In the genomic region with DNA sequence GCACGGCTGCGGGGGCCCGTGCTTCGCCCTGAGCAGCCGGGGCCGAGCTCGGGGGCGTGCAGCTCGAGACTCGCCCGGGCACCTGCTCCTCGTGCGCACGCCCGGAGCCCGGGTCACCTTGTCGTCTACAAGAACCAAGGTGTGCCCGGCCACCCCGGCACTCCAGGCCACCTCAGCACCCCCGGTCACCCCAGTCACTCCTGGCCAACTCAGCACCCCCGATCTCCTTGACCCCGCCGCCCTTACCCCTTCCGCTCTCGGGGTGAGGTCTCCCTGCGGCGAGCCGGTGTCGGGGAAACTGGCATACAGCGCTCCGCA, we compare ENCODE assay signal across 9 cellular contexts. TPM values are rescaled to one million over a fixed set of nuclear protein-coding genes. Genes with fewer than 3 reads are reported as not detected.
DNase-seq lines count a peak whose midpoint lies in the region; ATAC-seq and TF ChIP-seq lines count a peak whose summit lies in the region.
"Had no signal": no experiment of that assay in that cellular context is flagged by ENCODE, and none has a peak within 500 bp of the region (broad histone marks: within the 10 kb centered on the region; RNA-seq: fewer than 3 reads in every experiment).

No MANE protein-coding gene starts in this region.

- WGBS in HUES64 = 1% methylated on average over 30 of the region's 31 CpGs

- H3K4me3 Mint-ChIP-seq in naive thymus-derived CD4-positive, alpha-beta T cell = peak overlapping the region in 7 of 10 donors; percentile 36 to 82 (median 66)

- H3K9me3 Mint-ChIP-seq in naive thymus-derived CD4-positive, alpha-beta T cell = peaks cover 0 to 4% (median 0%) of the 10 kb centered on the region in 11 donors

- TF ChIP-seq CTCF in AG04449 (IDR thresholded peaks at IDR 0.05; ENCODE audit: insufficient read depth, low read length, missing control alignments) = no peak

- H3K9me3 ChIP-seq in HUES64 (ENCODE audit: insufficient read depth, low read depth, low read length) = no peaks in the 10 kb centered on the region
- no peaks in the 10 kb centered on the region for H3K9me3 ChIP-seq in effector memory CD4-positive, alpha-beta T cell (ENCODE audit: control insufficient read depth, low read length)
- H3K9me3 ChIP-seq in naive thymus-derived CD4-positive, alpha-beta T cell (ENCODE audit: control insufficient read depth in 2 of 3, low read length in 3 of 3) = no peaks in the 10 kb centered on the region

- H3K36me3 ChIP-seq in HUES64 (ENCODE audit: insufficient read depth, low read length) = peaks cover 1% of the 10 kb centered on the region; the same call in 1 of the 2 replicates
- H3K36me3 ChIP-seq in effector memory CD4-positive, alpha-beta T cell (ENCODE audit: control insufficient read depth, insufficient read depth, low read length) = no peaks in the 10 kb centered on the region
- H3K36me3 ChIP-seq in naive thymus-derived CD4-positive, alpha-beta T cell (ENCODE audit: control insufficient read depth in 2 of 3, insufficient read depth in 3 of 3, low read length in 3 of 3) = no peaks in the 10 kb centered on the region

- CTCF ChIA-PET in AG04449 (lab: Yijun Ruan, JAX) = interaction anchor here (1.0 to 12.5 kb wide), 38 partner anchors 21 to 1313 kb away, joined by 3 to 320 read pairs (median 10); no protein-coding TSS in a partner anchor
- CTCF ChIA-PET in naive thymus-derived CD4-positive, alpha-beta T cell (lab: Charles Lee) = interaction anchor here (1.7 kb wide), 1 partner anchor 8 kb away, joined by 4 read pairs; no protein-coding TSS in a partner anchor

- peaks cover 54% of the 10 kb centered on the region for H3K27me3 ChIP-seq in HUES64 (ENCODE audit: insufficient read depth, low read length)
- peaks cover 20% of the 10 kb centered on the region for H3K27me3 ChIP-seq in effector memory CD4-positive, alpha-beta T cell (replicated peaks; ENCODE audit: control insufficient read depth, insufficient read depth, low read length, poor library complexity, severe bottlenecking)
- H3K27me3 ChIP-seq in naive thymus-derived CD4-positive, alpha-beta T cell (ENCODE audit: control insufficient read depth in 2 of 2, insufficient read depth in 2 of 2, low read length in 2 of 2) = peaks cover 0 to 6% of the 10 kb centered on the region in 2 donors

- H3K27me3 Mint-ChIP-seq in naive thymus-derived CD4-positive, alpha-beta T cell = peaks cover 42 to 71% (median 54%) of the 10 kb centered on the region in 5 donors

- H3K36me3 Mint-ChIP-seq in naive thymus-derived CD4-positive, alpha-beta T cell = no peaks in the 10 kb centered on the region

- no peak overlapping the region for H3K27ac Mint-ChIP-seq in naive thymus-derived CD4-positive, alpha-beta T cell

- intact Hi-C loops in naive thymus-derived CD4-positive, alpha-beta T cell (cut with micrococcal nuclease) = no loop called here

- H3K27ac ChIP-seq in HUES64 (ENCODE audit: low read depth, low read length) = no peak overlapping the region
- H3K27ac ChIP-seq in effector memory CD4-positive, alpha-beta T cell (ENCODE audit: insufficient read depth, low read length, poor library complexity, severe bottlenecking) = no peak overlapping the region
- H3K27ac ChIP-seq in naive thymus-derived CD4-positive, alpha-beta T cell (ENCODE audit: low read depth, low read length) = no peak overlapping the region

- H3K9ac ChIP-seq in HUES64 (ENCODE audit: low read depth, low read length) = no peak overlapping the region

- H3K4me1 ChIP-seq in HUES64 (ENCODE audit: insufficient read depth, low read length) = peaks cover 19% of the 10 kb centered on the region; the same call in 1 of the 2 replicates
- peaks cover 9% of the 10 kb centered on the region for H3K4me1 ChIP-seq in effector memory CD4-positive, alpha-beta T cell (ENCODE audit: control insufficient read depth, insufficient read depth, low read length, poor library complexity, severe bottlenecking)
- peaks cover 0 to 13% of the 10 kb centered on the region in 2 donors for H3K4me1 ChIP-seq in naive thymus-derived CD4-positive, alpha-beta T cell (ENCODE audit: control insufficient read depth in 2 of 2, insufficient read depth in 2 of 2, low read length in 2 of 2)

- POLR2A ChIA-PET in AG04449 (lab: Yijun Ruan, JAX) = interaction anchor here (1.1 to 2.0 kb wide), 8 partner anchors 32 to 1258 kb away, joined by 3 to 7 read pairs (median 4); no protein-coding TSS in a partner anchor
- POLR2A ChIA-PET in naive thymus-derived CD4-positive, alpha-beta T cell (lab: Charles Lee) = interaction anchor here (0.6 to 1.7 kb wide), 3 partner anchors 19 to 1347 kb away, joined by 3 to 7 read pairs (median 4); no protein-coding TSS in a partner anchor

- ATAC-seq in naive thymus-derived CD4-positive, alpha-beta T cell = no peak
- no peak for ATAC-seq in GM21619 (IDR thresholded peaks at IDR 0.05; ENCODE audit: unreplicated experiment)

- DNase-seq in AG04449 (ENCODE audit: low read depth, low spot score) (no peak), OCI-M2 (lab: John Stamatoyannopoulos, UW; ENCODE audit: unreplicated experiment) (no peak), mucosa of gallbladder (ENCODE audit: low spot score) (no peak), middle frontal gyrus (ENCODE audit: extremely low spot score, low spot score) (no peak)
- DNase-seq in effector memory CD4-positive, alpha-beta T cell = no peak
- no peak for DNase-seq in naive thymus-derived CD4-positive, alpha-beta T cell

- H3K4me1 Mint-ChIP-seq in naive thymus-derived CD4-positive, alpha-beta T cell = peaks cover 14 to 29% (median 26%) of the 10 kb centered on the region in 7 donors

- H3K4me3 ChIP-seq in AG04449 (ENCODE audit: low read depth, low read length) (peak overlapping the region; percentile 78), HUES64 (ENCODE audit: low read length) (peak overlapping the region; percentile 66)
- H3K4me3 ChIP-seq in effector memory CD4-positive, alpha-beta T cell (ENCODE audit: insufficient read depth, low read depth, low read length, poor library complexity, severe bottlenecking) = peak overlapping the region; percentile 12
- H3K4me3 ChIP-seq in naive thymus-derived CD4-positive, alpha-beta T cell (ENCODE audit: low read length) = no peak overlapping the region

RNA-seq across cellular contexts. Expression of gene IGFBP3, which starts 0.3 kb away (rescaled TPM):
- 10.3 TPM for polyA plus RNA-seq in HUES64 (2013, experiment 1 of 2)
- polyA plus RNA-seq in HUES64 (2013, experiment 2 of 2) = 10.5 TPM
- total RNA-seq in naive thymus-derived CD4-positive, alpha-beta T cell = 1 to 10 TPM; 3.2 to 9.4 (median 8.5) TPM
- polyA plus RNA-seq in naive thymus-derived CD4-positive, alpha-beta T cell = 1 to 10 TPM in 1 of 2 donors, under 1 TPM in 1; 0.45 to 1.3 TPM
- 67.4 TPM for total RNA-seq in mucosa of gallbladder

RNA-seq across cellular contexts. Expression of gene IGFBP1, which starts 33.1 kb away (rescaled TPM):
- polyA plus RNA-seq in HUES64 (2013, experiment 1 of 2) = not detected
- polyA plus RNA-seq in HUES64 (2013, experiment 2 of 2) = not detected
- total RNA-seq in naive thymus-derived CD4-positive, alpha-beta T cell = not detected
- not detected for polyA plus RNA-seq in naive thymus-derived CD4-positive, alpha-beta T cell
- 0.20 TPM for total RNA-seq in mucosa of gallbladder
- total RNA-seq: myocyte had no signal

RNA-seq across cellular contexts. Expression of gene CCDC201, which starts 48.5 kb away (rescaled TPM):
- not detected for polyA plus RNA-seq in HUES64 (2013, experiment 1 of 2)
- not detected for polyA plus RNA-seq in HUES64 (2013, experiment 2 of 2)
- not detected for total RNA-seq in naive thymus-derived CD4-positive, alpha-beta T cell
- polyA plus RNA-seq in naive thymus-derived CD4-positive, alpha-beta T cell = not detected
- total RNA-seq in mucosa of gallbladder = not detected
- total RNA-seq: myocyte had no signal
